Comparison of ENCODE assay signal across 8 cellular contexts in genomic region chr17:47829870-47830269, GRCh38. TPM values are rescaled to one million over a fixed set of nuclear protein-coding genes. Genes with fewer than 3 reads are reported as not detected.
DNase-seq lines count a peak whose midpoint lies in the region; ATAC-seq, FAIRE-seq and TF ChIP-seq lines count a peak whose summit lies in the region.

No MANE protein-coding gene starts in this region.

- no peak for TF ChIP-seq CTCF in HFF-Myc (IDR thresholded peaks at IDR 0.05; ENCODE audit: low read depth, low read length, missing control alignments)
- no peak for TF ChIP-seq CTCF in keratinocyte (optimal IDR thresholded peaks at IDR 0.05 in 1 of 3, IDR thresholded peaks at IDR 0.05 in 1 of 3, conservative IDR thresholded peaks at IDR 0.05 in 1 of 3; ENCODE audit: extremely low read depth in 1 of 3, insufficient read depth in 2 of 3, low read length in 3 of 3)
- TF ChIP-seq CTCF in heart left ventricle (IDR thresholded peaks at IDR 0.05): no peak

- FAIRE-seq in keratinocyte (lab: Jason Lieb, UNC): no peak

- ATAC-seq in GM21423 (IDR thresholded peaks at IDR 0.05; ENCODE audit: unreplicated experiment) (no peak), heart left ventricle (no peak)

- H3K4me2 ChIP-seq in keratinocyte (ENCODE audit: control insufficient read depth, extremely low read depth, insufficient read depth, low read depth, low read length): peak overlapping the region; percentile 99

- peak overlapping the region; percentile 84 for H3K4me3 ChIP-seq in ACC112 (ENCODE audit: low read depth, low read length)
- H3K4me3 ChIP-seq in HFF-Myc (replicated peaks; ENCODE audit: low read depth, low read length): peak overlapping the region; percentile 85
- no peak overlapping the region for H3K4me3 ChIP-seq in keratinocyte (ENCODE audit: control insufficient read depth in 2 of 3, extremely low read depth in 1 of 3, insufficient read depth in 2 of 3, low read depth in 1 of 3, low read length in 3 of 3)
- H3K4me3 ChIP-seq in heart left ventricle: no peak overlapping the region

- dilution Hi-C loops in keratinocyte (cut with MboI; ENCODE audit: extremely low pct_ligation_motif_present, low sequenced_read_pairs): no loop called here

- H3K79me2 ChIP-seq in ACC112 (ENCODE audit: control insufficient read depth, insufficient read depth, low read length, unreplicated experiment): peaks cover 23% of the 10 kb centered on the region
- H3K79me2 ChIP-seq in keratinocyte (ENCODE audit: control insufficient read depth, insufficient read depth, low read length): peaks cover 26% of the 10 kb centered on the region

- no peaks in the 10 kb centered on the region for H4K20me1 ChIP-seq in keratinocyte (ENCODE audit: control insufficient read depth, extremely low read depth, insufficient read depth, low read length)

- H2AFZ ChIP-seq in ACC112 (ENCODE audit: low read length, unreplicated experiment) (no peak overlapping the region), keratinocyte (ENCODE audit: control insufficient read depth, low read length) (no peak overlapping the region)

- intact Hi-C loops in heart left ventricle (cut with DNase I): no loop called here

- DNase-seq in HFF-Myc (ENCODE audit: extremely low read depth, low read depth) (no peak), keratinocyte (ENCODE audit: low read depth, low spot score) (no peak), NCI-H2227 (lab: John Stamatoyannopoulos, UW; ENCODE audit: unreplicated experiment) (no peak), inferior parietal cortex (ENCODE audit: extremely low spot score) (no peak), heart left ventricle (no peak)
- peak; percentile 38 for DNase-seq in activated CD8-positive, alpha-beta memory T cell treated with anti-CD3 and anti-CD28 coated beads, Interleukin-2, amount 50 U/mL, for 1 hour (ENCODE audit: extremely low read depth)

- peaks cover 8% of the 10 kb centered on the region for H3K36me3 ChIP-seq in ACC112 (ENCODE audit: insufficient read depth, low read length)
- peaks cover 15 to 17% of the 10 kb centered on the region in 2 experiments for H3K36me3 ChIP-seq in keratinocyte (ENCODE audit: control insufficient read depth in 2 of 2, extremely low read depth in 1 of 2, insufficient read depth in 2 of 2, low read length in 2 of 2)
- H3K36me3 ChIP-seq in heart left ventricle: peaks cover 0 to 46% (median 40%) of the 10 kb centered on the region in 9 donors

- no peak overlapping the region for H3K9ac ChIP-seq in keratinocyte (ENCODE audit: control insufficient read depth, extremely low read depth, insufficient read depth, low read length)

- H3K4me1 ChIP-seq in ACC112 (ENCODE audit: control insufficient read depth, insufficient read depth, low read length, unreplicated experiment) (peaks cover 16% of the 10 kb centered on the region), keratinocyte (ENCODE audit: control insufficient read depth, extremely low read depth, insufficient read depth, low read length) (peaks cover 18% of the 10 kb centered on the region), heart left ventricle (peaks cover 0 to 44% (median 23%) of the 10 kb centered on the region in 12 donors)

- H3K27ac ChIP-seq in ACC112 (ENCODE audit: low read depth, low read length) (no peak overlapping the region), keratinocyte (ENCODE audit: control insufficient read depth, insufficient read depth, low read length) (no peak overlapping the region), heart left ventricle (peak overlapping the region in 1 of 12 donors; percentile 86)

- H3K9me1 ChIP-seq in keratinocyte (ENCODE audit: control insufficient read depth, extremely low read depth, insufficient read depth, low read length): peaks cover 3% of the 10 kb centered on the region

- 81 to 90% (median 85%) methylated on average over 3 of the region's 3 CpGs for WGBS in heart left ventricle, 4 donors

- no peak for TF ChIP-seq POLR2A in heart left ventricle (IDR thresholded peaks at IDR 0.05)

- no peaks in the 10 kb centered on the region for H3K27me3 ChIP-seq in ACC112 (ENCODE audit: insufficient read depth, low read length)
- H3K27me3 ChIP-seq in keratinocyte (ENCODE audit: control insufficient read depth, extremely low read depth, insufficient read depth, low read length): no peaks in the 10 kb centered on the region
- no peaks in the 10 kb centered on the region for H3K27me3 ChIP-seq in heart left ventricle

- no peaks in the 10 kb centered on the region for H3K9me3 ChIP-seq in keratinocyte (ENCODE audit: control insufficient read depth, low read depth, low read length)
- H3K9me3 ChIP-seq in heart left ventricle: no peaks in the 10 kb centered on the region

RNA-seq across cellular contexts. Expression of gene MRPL10, which starts 1.5 kb away (rescaled TPM):
- polyA plus RNA-seq in keratinocyte (42.4 to 52.5 TPM (median 43.1 TPM) in 3 replicates), heart left ventricle (10 to 100 TPM; 43.8 to 64.5 TPM)
- 36.2 TPM for polyA plus RNA-seq in keratinocyte (2011; ENCODE audit: low read depth)
- polyA plus RNA-seq in keratinocyte (2011; cell fraction: cytosol; rRNA removed): 49.7 and 55.2 TPM in 2 replicates
- 33.2 and 38.8 TPM in 2 replicates for polyA plus RNA-seq in keratinocyte (2011; cell fraction: nucleus; rRNA removed)
- polyA plus RNA-seq in keratinocyte (2012; ENCODE audit: low replicate concordance): 35.4 and 36.8 TPM in 2 replicates
- polyA minus RNA-seq in keratinocyte: 57.4 to 77.0 TPM (median 62.3 TPM) in 3 replicates
- 103 TPM for polyA minus RNA-seq in keratinocyte (2011; cell fraction: cytosol; rRNA and poly(A)+ RNA removed)
- 10.7 and 11.7 TPM in 2 replicates for polyA minus RNA-seq in keratinocyte (2011; cell fraction: nucleus; rRNA and poly(A)+ RNA removed)
- total RNA-seq in heart left ventricle: 10 to 100 TPM; 45.8 to 79.2 (median 63.2) TPM

RNA-seq across cellular contexts. Expression of gene LRRC46, which starts 1.6 kb away (rescaled TPM):
- 0.13 to 0.43 TPM (median 0.34 TPM) in 3 replicates for polyA plus RNA-seq in keratinocyte
- polyA plus RNA-seq in keratinocyte (2011; ENCODE audit: low read depth): not detected
- polyA plus RNA-seq in keratinocyte (2011; cell fraction: cytosol; rRNA removed): 0.12 and 0.26 TPM in 2 replicates
- polyA plus RNA-seq in keratinocyte (2011; cell fraction: nucleus; rRNA removed): 0.27 and 0.45 TPM in 2 replicates
- 0.50 and 0.54 TPM in 2 replicates for polyA plus RNA-seq in keratinocyte (2012; ENCODE audit: low replicate concordance)
- polyA minus RNA-seq in keratinocyte: 0.23 to 1.6 TPM (median 0.26 TPM) in 3 replicates
- polyA minus RNA-seq in keratinocyte (2011; cell fraction: cytosol; rRNA and poly(A)+ RNA removed): not detected
- not detected in 2 replicates for polyA minus RNA-seq in keratinocyte (2011; cell fraction: nucleus; rRNA and poly(A)+ RNA removed)
- under 1 TPM in 7 of 9 donors, not detected in 2; 0.22 to 0.44 (median 0.35) TPM for total RNA-seq in heart left ventricle
- polyA plus RNA-seq in heart left ventricle: under 1 TPM; 0.17 to 0.23 TPM

RNA-seq across cellular contexts. Expression of gene OSBPL7, which starts 8.3 kb away (rescaled TPM):
- polyA plus RNA-seq in keratinocyte (1.9 to 3.4 TPM (median 2.2 TPM) in 3 replicates), heart left ventricle (1 to 10 TPM; 3.0 to 5.2 TPM)
- not detected for polyA plus RNA-seq in keratinocyte (2011; ENCODE audit: low read depth)
- polyA plus RNA-seq in keratinocyte (2011; cell fraction: cytosol; rRNA removed): 0.95 and 1.5 TPM in 2 replicates
- 8.6 and 13.9 TPM in 2 replicates for polyA plus RNA-seq in keratinocyte (2011; cell fraction: nucleus; rRNA removed)
- 0.37 and 2.5 TPM in 2 replicates for polyA plus RNA-seq in keratinocyte (2012; ENCODE audit: low replicate concordance)
- 2.8 to 7.8 TPM (median 5.8 TPM) in 3 replicates for polyA minus RNA-seq in keratinocyte
- polyA minus RNA-seq in keratinocyte (2011; cell fraction: cytosol; rRNA and poly(A)+ RNA removed): 2.3 TPM
- polyA minus RNA-seq in keratinocyte (2011; cell fraction: nucleus; rRNA and poly(A)+ RNA removed): 5.2 and 7.1 TPM in 2 replicates
- total RNA-seq in heart left ventricle: 1 to 10 TPM; 1.5 to 7.4 (median 5.8) TPM

RNA-seq across cellular contexts. Expression of gene SCRN2, which starts 11.2 kb away (rescaled TPM):
- polyA plus RNA-seq in keratinocyte (17.1 to 26.4 TPM (median 24.8 TPM) in 3 replicates), heart left ventricle (10 to 100 TPM; 17.5 to 58.5 TPM)
- 7.4 TPM for polyA plus RNA-seq in keratinocyte (2011; ENCODE audit: low read depth)
- 9.8 and 21.7 TPM in 2 replicates for polyA plus RNA-seq in keratinocyte (2011; cell fraction: cytosol; rRNA removed)
- 62.5 and 68.2 TPM in 2 replicates for polyA plus RNA-seq in keratinocyte (2011; cell fraction: nucleus; rRNA removed)
- 19.2 and 28.0 TPM in 2 replicates for polyA plus RNA-seq in keratinocyte (2012; ENCODE audit: low replicate concordance)
- 14.6 to 22.0 TPM (median 14.9 TPM) in 3 replicates for polyA minus RNA-seq in keratinocyte
- polyA minus RNA-seq in keratinocyte (2011; cell fraction: cytosol; rRNA and poly(A)+ RNA removed): 17.8 TPM
- polyA minus RNA-seq in keratinocyte (2011; cell fraction: nucleus; rRNA and poly(A)+ RNA removed): 15.2 and 16.5 TPM in 2 replicates
- total RNA-seq in heart left ventricle: 10 to 100 TPM; 29.4 to 42.9 (median 33.9) TPM

RNA-seq across cellular contexts. Expression of gene SP6, which starts 21.1 kb away (rescaled TPM):
- polyA plus RNA-seq in keratinocyte (2.0 to 3.0 TPM (median 2.0 TPM) in 3 replicates), heart left ventricle (1 to 10 TPM in 1 of 2 donors, under 1 TPM in 1; 0.19 to 2.5 TPM)
- polyA plus RNA-seq in keratinocyte (2011; ENCODE audit: low read depth): 1.6 TPM
- polyA plus RNA-seq in keratinocyte (2011; cell fraction: cytosol; rRNA removed): 2.0 and 2.1 TPM in 2 replicates
- polyA plus RNA-seq in keratinocyte (2011; cell fraction: nucleus; rRNA removed): 6.7 and 8.5 TPM in 2 replicates
- 3.1 and 9.5 TPM in 2 replicates for polyA plus RNA-seq in keratinocyte (2012; ENCODE audit: low replicate concordance)
- 1.2 to 2.5 TPM (median 1.6 TPM) in 3 replicates for polyA minus RNA-seq in keratinocyte
- 2.5 TPM for polyA minus RNA-seq in keratinocyte (2011; cell fraction: cytosol; rRNA and poly(A)+ RNA removed)
- polyA minus RNA-seq in keratinocyte (2011; cell fraction: nucleus; rRNA and poly(A)+ RNA removed): 4.4 and 4.5 TPM in 2 replicates
- under 1 TPM in 7 of 9 donors, not detected in 2; 0.12 to 0.88 (median 0.32) TPM for total RNA-seq in heart left ventricle

Comparison
In these comparisons a context has a peak if more than half of its experiments do, and no peak if none do; other contexts are left out.
1. H3K4me3 ChIP-seq: peak in ACC112 (single experiment) and HFF-Myc (single experiment); none in keratinocyte (0 of 3) and heart left ventricle (0 of 12).